Comparison of ENCODE assay signal across 1 cellular context in the genomic region with DNA sequence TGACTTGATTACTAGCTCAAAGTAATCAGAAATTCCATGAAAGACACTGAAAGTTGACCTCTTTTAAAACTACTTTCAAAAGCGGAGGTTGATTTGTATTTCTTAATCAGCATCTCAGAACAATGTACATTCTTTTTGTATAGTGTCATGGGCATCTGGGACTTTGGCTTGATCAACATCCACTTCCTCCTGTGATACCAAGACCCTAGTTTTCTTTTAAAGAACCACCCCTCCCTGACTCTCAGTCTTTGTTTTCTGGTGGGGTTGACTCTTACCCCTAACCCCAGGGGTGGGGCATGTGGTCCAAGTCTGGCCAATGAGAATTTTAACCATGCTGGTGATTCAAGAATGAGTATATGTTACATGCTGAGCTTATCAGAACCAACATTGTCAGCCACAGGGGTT.
TF ChIP-seq lines count a peak whose summit lies in the region.

No MANE protein-coding gene starts in this region.

TF ChIP-seq in HCT116, 20 proteins besides CTCF, POLR2A, EP300 and RAD21 (continued from another document):
- TF ChIP-seq ZBTB33 (IDR thresholded peaks at IDR 0.05; ENCODE audit: extremely low read depth, insufficient replicate concordance, low read length) (no peak), ZFX (IDR thresholded peaks at IDR 0.05) (no peak), JUND (IDR thresholded peaks at IDR 0.05) (0 out of 2 replicates have a peak, but pooled peaks have one; percentile 34), ZNF274 (IDR thresholded peaks at IDR 0.05; ENCODE audit: low read depth, low read length) (no peak), YY1 (IDR thresholded peaks at IDR 0.05; ENCODE audit: extremely low read depth, insufficient replicate concordance, low read depth, low read length) (no peak), REST (IDR thresholded peaks at IDR 0.05; ENCODE audit: low read depth) (no peak), TCF7L2 (IDR thresholded peaks at IDR 0.05; ENCODE audit: borderline replicate concordance, extremely low read depth, insufficient read depth, insufficient read length) (no peak), SRF (IDR thresholded peaks at IDR 0.05; ENCODE audit: low read depth) (no peak), CBX3 (IDR thresholded peaks at IDR 0.05; ENCODE audit: low read depth) (no peak), SIN3A (IDR thresholded peaks at IDR 0.05; ENCODE audit: low read depth) (no peak), ATF3 (IDR thresholded peaks at IDR 0.05) (no peak), POLR2AphosphoS5 (IDR thresholded peaks at IDR 0.05; ENCODE audit: low read depth, low read length) (no peak), CEBPB (IDR thresholded peaks at IDR 0.05; ENCODE audit: low read depth) (peak; percentile 61; the same call in 1 of the 2 replicates)
- TF ChIP-seq, protein P1, sequence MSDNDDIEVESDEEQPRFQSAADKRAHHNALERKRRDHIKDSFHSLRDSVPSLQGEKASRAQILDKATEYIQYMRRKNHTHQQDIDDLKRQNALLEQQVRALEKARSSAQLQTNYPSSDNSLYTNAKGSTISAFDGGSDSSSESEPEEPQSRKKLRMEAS (IDR thresholded peaks at IDR 0.05): no peak
